ENCODE assay signal across 36 cellular contexts in genomic region chr20:32551693-32552092, GRCh38.
"Had no signal": no experiment of that assay in that cellular context is flagged by ENCODE, and none has a peak within 500 bp of the region (broad histone marks: within the 10 kb centered on the region; RNA-seq: fewer than 3 reads in every experiment).

No MANE protein-coding gene starts in this region.

- H3K27ac ChIP-seq: adrenal gland, body of pancreas, brain microvascular endothelial cell, breast epithelium, VCaP had no signal

- DNase-seq: activated B cell treated with CpG ODN at 0.5 μM for 24 hours; activated CD4-positive, alpha-beta memory T cell treated with anti-CD3 and anti-CD28 coated beads for 36 hours; activated CD4-positive, alpha-beta T cell treated with anti-CD3 and anti-CD28 coated beads for 4 hours; activated CD4-positive, alpha-beta T cell treated with anti-CD3 and anti-CD28 coated beads, Interleukin-2, amount 10 ng/mL, durations not matched to agents 24 days and 14 days; activated CD4-positive, alpha-beta T cell treated with anti-CD3 and anti-CD28 coated beads, Interleukin-2, amount 50 U/mL, for 1 hour; activated CD4-positive, alpha-beta T cell treated with anti-CD3 and anti-CD28 coated beads, Interleukin-2, amount 50 U/mL, for 4 hours; activated CD4-positive, CD25-positive, alpha-beta regulatory T cell treated with anti-CD3 and anti-CD28 coated beads, Interleukin-2, amount 50 U/mL, for 72 hours; activated CD8-positive, alpha-beta memory T cell treated with anti-CD3 and anti-CD28 coated beads, Interleukin-2, amount 50 U/mL, for 4 hours; activated effector memory CD4-positive, alpha-beta T cell treated with anti-CD3 and anti-CD28 coated beads, Interleukin-2, amount 50 U/mL, for 16 hours; activated gamma-delta T cell treated with Interleukin-2 at 50 U/mL for 16 hours; activated naive CD4-positive, alpha-beta T cell; activated naive CD4-positive, alpha-beta T cell treated with anti-CD3 and anti-CD28 coated beads for 36 hours; activated naive CD4-positive, alpha-beta T cell treated with anti-CD3 and anti-CD28 coated beads, Interleukin-2, amount 50 U/mL, for 16 hours; activated naive CD8-positive, alpha-beta T cell treated with anti-CD3 and anti-CD28 coated beads for 36 hours; activated T-cell treated with anti-CD3 and anti-CD28 coated beads for 4 hours; activated T-cell treated with anti-CD3 and anti-CD28 coated beads, Interleukin-2, amount 50 U/mL, for 1 hour; activated T-cell treated with anti-CD3 and anti-CD28 coated beads, Interleukin-2, amount 50 U/mL, for 4 hours; activated T-cell treated with anti-CD3 and anti-CD28 coated beads, Interleukin-2, amount 50 U/mL, for 72 hours; adrenal gland; amniotic stem cell; aorta; body of pancreas; brain microvascular endothelial cell; central memory CD4-positive, alpha-beta T cell; T-helper 1 cell; T-helper 2 cell; T-helper 9 cell had no signal

- ATAC-seq: activated naive CD4-positive, alpha-beta T cell treated with anti-CD3 and anti-CD28 coated beads, Interleukin-2, amount 50 U/mL, for 72 hours; activated T-cell treated with anti-CD3 and anti-CD28 coated beads, Interleukin-2, amount 50 U/mL, for 4 hours; activated T-cell treated with anti-CD3 and anti-CD28 coated beads, Interleukin-2, amount 50 U/mL, for 72 hours; activated T-helper 17 cell treated with anti-CD3 and anti-CD28 coated beads, Interleukin-2, amount 50 U/mL, for 72 hours; body of pancreas had no signal

- H3K4me3 ChIP-seq: adrenal gland, body of pancreas, breast epithelium had no signal

- H3K4me3 Mint-ChIP-seq: activated B cell treated with CpG ODN at 0.5 μM for 24 hours; activated CD4-positive, alpha-beta memory T cell treated with anti-CD3 and anti-CD28 coated beads for 36 hours; activated CD4-positive, alpha-beta T cell treated with anti-CD3 and anti-CD28 coated beads, Interleukin-2, amount 10 ng/mL, durations not matched to agents 24 days and 14 days; activated naive CD4-positive, alpha-beta T cell treated with anti-CD3 and anti-CD28 coated beads for 36 hours; activated naive CD8-positive, alpha-beta T cell treated with anti-CD3 and anti-CD28 coated beads for 36 hours; activated T-cell treated with anti-CD3 and anti-CD28 coated beads, Interleukin-2, amount 50 U/mL, for 4 hours; activated T-cell treated with anti-CD3 and anti-CD28 coated beads, Interleukin-2, amount 50 U/mL, for 72 hours; activated T-helper 1 cell treated with anti-CD3 and anti-CD28 coated beads, Interleukin-12 subunit alpha, Interleukin-12 subunit beta, Interleukin-2, Interleukin-4 antibody, amounts not matched to agents 30 ng/mL and 10 ng/mL and 1 ng/mL, durations not matched to agents 14 hours and 24 hours and 36 hours; activated T-helper 17 cell treated with anti-CD3 and anti-CD28 coated beads, Interleukin-2, amount 50 U/mL, for 72 hours; T-helper 1 cell treated with Interleukin-12 subunit alpha and Interleukin-12 subunit beta and Interleukin-4 antibody, amounts not matched to agents 30 μg/mL and 1 μg/mL, for 36 hours; T-helper 2 cell treated with Interferon-gamma antibody and Interleukin-4, amounts not matched to agents 5 μg/mL and 100 μg/mL, for 36 hours had no signal

- H3K9me3 Mint-ChIP-seq: activated B cell treated with CpG ODN at 0.5 μM for 24 hours; activated CD4-positive, alpha-beta memory T cell treated with anti-CD3 and anti-CD28 coated beads for 36 hours; activated CD4-positive, alpha-beta T cell treated with anti-CD3 and anti-CD28 coated beads, Interleukin-2, amount 10 ng/mL, durations not matched to agents 24 days and 14 days; activated naive CD4-positive, alpha-beta T cell treated with anti-CD3 and anti-CD28 coated beads for 36 hours; activated naive CD4-positive, alpha-beta T cell treated with anti-CD3 and anti-CD28 coated beads, Interleukin-2, amount 50 U/mL, for 72 hours; activated T-cell treated with anti-CD3 and anti-CD28 coated beads, Interleukin-2, amount 50 U/mL, for 4 hours; activated T-helper 1 cell treated with anti-CD3 and anti-CD28 coated beads, Interleukin-12 subunit alpha, Interleukin-12 subunit beta, Interleukin-2, Interleukin-4 antibody, amounts not matched to agents 30 ng/mL and 10 ng/mL and 1 ng/mL, durations not matched to agents 14 hours and 24 hours and 36 hours; activated T-helper 17 cell treated with anti-CD3 and anti-CD28 coated beads, Interleukin-2, amount 50 U/mL, for 72 hours; T-helper 1 cell treated with Interleukin-12 subunit alpha and Interleukin-12 subunit beta and Interleukin-4 antibody, amounts not matched to agents 30 μg/mL and 1 μg/mL, for 36 hours; T-helper 2 cell treated with Interferon-gamma antibody and Interleukin-4, amounts not matched to agents 5 μg/mL and 100 μg/mL, for 36 hours had no signal

- H3K27me3 ChIP-seq: adrenal gland, body of pancreas, brain microvascular endothelial cell, breast epithelium had no signal

- H3K4me1 ChIP-seq: breast epithelium had no signal

- H3K36me3 ChIP-seq: adrenal gland, brain microvascular endothelial cell, breast epithelium had no signal

- H3K27ac Mint-ChIP-seq: activated B cell treated with CpG ODN at 0.5 μM for 24 hours; activated CD4-positive, alpha-beta memory T cell treated with anti-CD3 and anti-CD28 coated beads for 36 hours; activated CD4-positive, alpha-beta T cell treated with anti-CD3 and anti-CD28 coated beads, Interleukin-2, amount 10 ng/mL, durations not matched to agents 24 days and 14 days; activated naive CD4-positive, alpha-beta T cell treated with anti-CD3 and anti-CD28 coated beads for 36 hours; activated naive CD8-positive, alpha-beta T cell treated with anti-CD3 and anti-CD28 coated beads for 36 hours; activated T-cell treated with anti-CD3 and anti-CD28 coated beads, Interleukin-2, amount 50 U/mL, for 72 hours; activated T-helper 1 cell treated with anti-CD3 and anti-CD28 coated beads, Interleukin-12 subunit alpha, Interleukin-12 subunit beta, Interleukin-2, Interleukin-4 antibody, amounts not matched to agents 30 ng/mL and 10 ng/mL and 1 ng/mL, durations not matched to agents 14 hours and 24 hours and 36 hours; activated T-helper 17 cell treated with anti-CD3 and anti-CD28 coated beads, Interleukin-2, amount 50 U/mL, for 72 hours; T-helper 1 cell treated with Interleukin-12 subunit alpha and Interleukin-12 subunit beta and Interleukin-4 antibody, amounts not matched to agents 30 μg/mL and 1 μg/mL, for 36 hours; T-helper 2 cell treated with Interferon-gamma antibody and Interleukin-4, amounts not matched to agents 5 μg/mL and 100 μg/mL, for 36 hours had no signal

- FAIRE-seq: astrocyte, TTC549 had no signal

- H3K9me3 ChIP-seq: body of pancreas, breast epithelium had no signal

- H3K36me3 Mint-ChIP-seq: activated CD4-positive, alpha-beta memory T cell treated with anti-CD3 and anti-CD28 coated beads for 36 hours had no signal

- H3K27me3 Mint-ChIP-seq: activated CD4-positive, alpha-beta memory T cell treated with anti-CD3 and anti-CD28 coated beads for 36 hours; activated CD4-positive, alpha-beta T cell treated with anti-CD3 and anti-CD28 coated beads, Interleukin-2, amount 10 ng/mL, durations not matched to agents 24 days and 14 days; activated naive CD8-positive, alpha-beta T cell treated with anti-CD3 and anti-CD28 coated beads for 36 hours; activated T-helper 17 cell treated with anti-CD3 and anti-CD28 coated beads, Interleukin-2, amount 50 U/mL, for 72 hours had no signal
